ENCODE assay signal across 1 cellular context in genomic region chr1:32393136-32393535, GRCh38.
TF ChIP-seq lines count a peak whose summit lies in the region.

No MANE protein-coding gene starts in this region.

TF ChIP-seq in endothelial cell of umbilical vein, 7 proteins besides CTCF, POLR2A, EP300 and RAD21:
- no peak for TF ChIP-seq EZH2 (IDR thresholded peaks at IDR 0.05; ENCODE audit: borderline replicate concordance, low read depth, low read length, severe bottlenecking)
- no peak for TF ChIP-seq POLR2AphosphoS5 (IDR thresholded peaks at IDR 0.05; ENCODE audit: insufficient read depth, low read depth, low read length)
- no peak for TF ChIP-seq GATA2 (IDR thresholded peaks at IDR 0.05; ENCODE audit: insufficient read depth, insufficient read length, low read depth, low read length)
- TF ChIP-seq MYC (IDR thresholded peaks at IDR 0.05; ENCODE audit: low read depth, low read length), result no peak
- TF ChIP-seq JUN (IDR thresholded peaks at IDR 0.05; ENCODE audit: borderline replicate concordance, insufficient read depth, insufficient read length, low read depth), result no peak
- TF ChIP-seq MAX (IDR thresholded peaks at IDR 0.05; ENCODE audit: insufficient read depth, insufficient read length), result no peak
- no peak for TF ChIP-seq FOS (IDR thresholded peaks at IDR 0.05; ENCODE audit: borderline replicate concordance, insufficient read depth, low read length)
